ENCODE assay signal across 18 cellular contexts in the genomic region with DNA sequence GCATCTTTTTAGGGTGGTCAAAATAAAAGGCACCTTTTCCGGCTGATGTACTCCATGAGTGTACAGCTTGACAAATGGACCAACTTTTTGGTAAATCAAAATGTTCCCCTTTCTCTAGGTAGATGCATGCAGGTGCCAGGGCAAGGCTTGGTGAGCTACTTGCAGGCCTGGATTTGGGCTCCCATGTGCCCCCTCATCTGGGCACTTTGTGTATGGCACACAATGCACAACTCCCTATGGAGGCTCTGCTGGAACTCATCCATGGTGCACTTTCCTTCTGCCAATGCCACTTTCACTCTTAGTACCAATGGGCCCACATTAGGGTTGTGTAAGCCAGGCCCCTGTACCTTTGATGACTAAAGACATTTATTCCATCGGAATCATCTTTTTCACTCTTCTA.
A peak's percentile ranks its signal among the peaks of the same experiment; 100 is the strongest.
DNase-seq lines count a peak whose midpoint lies in the region; ATAC-seq, FAIRE-seq and TF ChIP-seq lines count a peak whose summit lies in the region.
"Had no signal": no experiment of that assay in that cellular context is flagged by ENCODE, and none has a peak within 500 bp of the region (broad histone marks: within the 10 kb centered on the region; RNA-seq: fewer than 3 reads in every experiment).

No MANE protein-coding gene starts in this region.

- H3K4me3 ChIP-seq in HepG2 (replicated peaks in 1 of 3; ENCODE audit: insufficient read depth in 1 of 3, low read depth in 2 of 3, low read length in 3 of 3) (no peak overlapping the region), right lobe of liver (no peak overlapping the region)
- H3K4me3 ChIP-seq: dorsolateral prefrontal cortex, ovary had no signal

- no peak overlapping the region for H2AFZ ChIP-seq in HepG2 (ENCODE audit: low read length)

- DNase-seq in HepG2 (ENCODE audit: low spot score) (no peak), right lobe of liver (no peak), HT1080 (ENCODE audit: low read depth) (peak; percentile 11), SK-MEL-5 (ENCODE audit: low read depth, low spot score) (peak; percentile 61), type B pancreatic cell (ENCODE audit: extremely low spot score, unreplicated experiment) (no peak), Calu3 (no peak)
- DNase-seq: activated CD4-positive, CD25-positive, alpha-beta regulatory T cell; AML-193; dorsolateral prefrontal cortex; NCI-H1105; NCI-H2227 treated with DMSO at 0.1 percent for 48 hours; ovary; small intestine; stimulated activated naive CD4-positive, alpha-beta T cell treated with Interleukin-2 at 50 U/mL for 16 hours had no signal

- BruUV-seq in HepG2 (replicated peaks; lab: Mats Ljungman, UMichigan) (no TSS peak), Calu3 (replicated peaks; lab: Mats Ljungman, UMichigan) (no TSS peak)

- no peaks in the 10 kb centered on the region for H3K4me1 Mint-ChIP-seq in type B pancreatic cell (ENCODE audit: unreplicated experiment)
- no peaks in the 10 kb centered on the region for H3K4me1 Mint-ChIP-seq in Calu3 (ENCODE audit: low read depth, unreplicated experiment)

- ATAC-seq in HepG2 (no peak; the same call in 2 of the 3 replicates), right lobe of liver (no peak), GM18858 (IDR thresholded peaks at IDR 0.05; ENCODE audit: unreplicated experiment) (no peak), GM19324 (IDR thresholded peaks at IDR 0.05; ENCODE audit: low FRiP score, unreplicated experiment) (no peak)

- CTCF ChIA-PET in HepG2 (lab: Yijun Ruan, JAX; ENCODE audit: low intra/inter-chr PET ratio, low total read pairs) (no interaction called here), Calu3 (lab: Charles Lee) (no interaction called here)

- no peaks in the 10 kb centered on the region for H3K27me3 Mint-ChIP-seq in type B pancreatic cell
- H3K27me3 Mint-ChIP-seq in Calu3 (ENCODE audit: unreplicated experiment) = no peaks in the 10 kb centered on the region

- H3K9me3 ChIP-seq in HepG2 (ENCODE audit: low read length) (no peaks in the 10 kb centered on the region), right lobe of liver (no peaks in the 10 kb centered on the region)
- H3K9me3 ChIP-seq: ovary had no signal

- H3K36me3 ChIP-seq in HepG2 (replicated peaks in 1 of 2; ENCODE audit: control insufficient read depth in 1 of 2, insufficient read depth in 2 of 2, low read length in 2 of 2) = no peaks in the 10 kb centered on the region
- H3K36me3 ChIP-seq in right lobe of liver = no peaks in the 10 kb centered on the region
- H3K36me3 ChIP-seq: ovary had no signal

- no peaks in the 10 kb centered on the region for H4K20me1 ChIP-seq in HepG2 (ENCODE audit: insufficient read depth, low read length)

- H3K27me3 ChIP-seq in HepG2 (ENCODE audit: control insufficient read depth in 1 of 2, insufficient read depth in 2 of 2, low read length in 2 of 2) (no peaks in the 10 kb centered on the region), right lobe of liver (no peaks in the 10 kb centered on the region)
- H3K27me3 ChIP-seq: ovary had no signal

- peaks cover 2% of the 10 kb centered on the region for H3K9me3 Mint-ChIP-seq in type B pancreatic cell
- H3K9me3 Mint-ChIP-seq in Calu3 (ENCODE audit: low read depth, unreplicated experiment) = no peaks in the 10 kb centered on the region

- TF ChIP-seq RAD21 in HepG2 (CRISPR knock-in tag; IDR thresholded peaks at IDR 0.05) = no peak

- no peak overlapping the region for H3K4me2 ChIP-seq in HepG2 (ENCODE audit: low read depth, low read length)

- in situ Hi-C loops in HepG2 (cut with HindIII; ENCODE audit: extremely low pct_ligation_motif_present, low pct_unique_long_range_greater_than_20kb) = no loop called here
- in situ Hi-C loops in SK-MEL-5 (cut with HindIII; ENCODE audit: low pct_unique_long_range_greater_than_20kb, low sequenced_read_pairs) = no loop called here

- 0% methylated on average over 2 of the region's 2 CpGs for WGBS in HepG2 (ENCODE audit: low lambda C conversion rate)
- 71% methylated on average over 2 of the region's 2 CpGs for WGBS in right lobe of liver (ENCODE audit: insufficient coverage, low coverage, low lambda C conversion rate, missing lambda C conversion rate)

- H3K9ac ChIP-seq in HepG2 (ENCODE audit: insufficient read depth, low read depth, low read length) = no peak overlapping the region

- TF ChIP-seq EP300 in HepG2 (IDR thresholded peaks at IDR 0.05; ENCODE audit: low read depth in 2 of 2, low read length in 2 of 2) (no peak), HepG2 (CRISPR knock-in tag; IDR thresholded peaks at IDR 0.05; ENCODE audit: borderline replicate concordance) (no peak)

- POLR2A ChIA-PET in HepG2 (lab: Yijun Ruan, JAX) = no interaction called here

- intact Hi-C loops in HepG2 (cut with micrococcal nuclease; ENCODE audit: unreplicated experiment) (loop anchor here (2.0 kb wide), 1 partner anchor 314 kb away; no protein-coding TSS in a partner anchor), right lobe of liver (cut with DNase I) (no loop called here), Calu3 (cut with micrococcal nuclease; ENCODE audit: unreplicated experiment) (no loop called here)

- 0 out of 2 replicates have a peak, but pooled peaks have one; percentile 8 for TF ChIP-seq CTCF in HepG2 (CRISPR knock-in tag; IDR thresholded peaks at IDR 0.05)
- TF ChIP-seq CTCF in right lobe of liver (IDR thresholded peaks at IDR 0.05) = no peak
- TF ChIP-seq CTCF in type B pancreatic cell (conservative IDR thresholded peaks at IDR 0.05) = peak; percentile 31
- TF ChIP-seq CTCF in Calu3 (IDR thresholded peaks at IDR 0.05; ENCODE audit: unreplicated experiment) = no peak

- H3K27ac ChIP-seq in HepG2 (ENCODE audit: extremely low read length, insufficient read depth, low read length) (no peak overlapping the region), right lobe of liver (no peak overlapping the region)
- H3K27ac ChIP-seq: dorsolateral prefrontal cortex, ovary had no signal

- no peak overlapping the region for H3K27ac Mint-ChIP-seq in type B pancreatic cell
- H3K27ac Mint-ChIP-seq in Calu3 (ENCODE audit: unreplicated experiment) = no peak overlapping the region
- H3K27ac Mint-ChIP-seq: activated naive CD8-positive, alpha-beta T cell had no signal

- FAIRE-seq in HepG2 (lab: Jason Lieb, UNC) = no peak
- FAIRE-seq: small intestine, urothelium cell line had no signal

- TF ChIP-seq POLR2A in HepG2 (IDR thresholded peaks at IDR 0.05; ENCODE audit: insufficient read depth in 1 of 2, low read depth in 2 of 2, low read length in 2 of 2) = no peak
- TF ChIP-seq POLR2A in right lobe of liver (IDR thresholded peaks at IDR 0.05) = no peak

- H3K4me1 ChIP-seq in HepG2 (ENCODE audit: insufficient read depth, low read length) (no peaks in the 10 kb centered on the region), right lobe of liver (no peaks in the 10 kb centered on the region)

- H3K4me3 Mint-ChIP-seq in type B pancreatic cell (no peak overlapping the region), Calu3 (ENCODE audit: low read depth, unreplicated experiment) (no peak overlapping the region)
- H3K4me3 Mint-ChIP-seq: activated naive CD8-positive, alpha-beta T cell had no signal

- no peaks in the 10 kb centered on the region for H3K36me3 Mint-ChIP-seq in type B pancreatic cell
- H3K36me3 Mint-ChIP-seq in Calu3 (ENCODE audit: insufficient read depth, unreplicated experiment) = no peaks in the 10 kb centered on the region
- H3K36me3 Mint-ChIP-seq: activated naive CD8-positive, alpha-beta T cell had no signal

- no peaks in the 10 kb centered on the region for H3K79me2 ChIP-seq in HepG2 (ENCODE audit: insufficient read depth, low read length)

TF ChIP-seq in HepG2, 621 proteins besides CTCF, POLR2A, EP300 and RAD21:
- TF ChIP-seq PCBP2 (optimal IDR thresholded peaks at IDR 0.05; ENCODE audit: low read depth, low read length, poor library complexity, severe bottlenecking) (no peak), DR1 (CRISPR knock-in tag; IDR thresholded peaks at IDR 0.05) (no peak), HOXA7 (CRISPR knock-in tag; IDR thresholded peaks at IDR 0.05) (no peak), CAMTA2 (CRISPR knock-in tag; IDR thresholded peaks at IDR 0.05; ENCODE audit: borderline replicate concordance) (no peak), KAT8 (CRISPR knock-in tag; IDR thresholded peaks at IDR 0.05) (no peak)
- TF ChIP-seq, protein P1, sequence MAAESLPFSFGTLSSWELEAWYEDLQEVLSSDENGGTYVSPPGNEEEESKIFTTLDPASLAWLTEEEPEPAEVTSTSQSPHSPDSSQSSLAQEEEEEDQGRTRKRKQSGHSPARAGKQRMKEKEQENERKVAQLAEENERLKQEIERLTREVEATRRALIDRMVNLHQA (CRISPR knock-in tag; IDR thresholded peaks at IDR 0.05) = no peak
- TF ChIP-seq, protein P2, sequence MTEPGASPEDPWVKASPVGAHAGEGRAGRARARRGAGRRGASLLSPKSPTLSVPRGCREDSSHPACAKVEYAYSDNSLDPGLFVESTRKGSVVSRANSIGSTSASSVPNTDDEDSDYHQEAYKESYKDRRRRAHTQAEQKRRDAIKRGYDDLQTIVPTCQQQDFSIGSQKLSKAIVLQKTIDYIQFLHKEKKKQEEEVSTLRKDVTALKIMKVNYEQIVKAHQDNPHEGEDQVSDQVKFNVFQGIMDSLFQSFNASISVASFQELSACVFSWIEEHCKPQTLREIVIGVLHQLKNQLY (CRISPR knock-in tag; IDR thresholded peaks at IDR 0.05) = no peak
- TF ChIP-seq, protein P3, sequence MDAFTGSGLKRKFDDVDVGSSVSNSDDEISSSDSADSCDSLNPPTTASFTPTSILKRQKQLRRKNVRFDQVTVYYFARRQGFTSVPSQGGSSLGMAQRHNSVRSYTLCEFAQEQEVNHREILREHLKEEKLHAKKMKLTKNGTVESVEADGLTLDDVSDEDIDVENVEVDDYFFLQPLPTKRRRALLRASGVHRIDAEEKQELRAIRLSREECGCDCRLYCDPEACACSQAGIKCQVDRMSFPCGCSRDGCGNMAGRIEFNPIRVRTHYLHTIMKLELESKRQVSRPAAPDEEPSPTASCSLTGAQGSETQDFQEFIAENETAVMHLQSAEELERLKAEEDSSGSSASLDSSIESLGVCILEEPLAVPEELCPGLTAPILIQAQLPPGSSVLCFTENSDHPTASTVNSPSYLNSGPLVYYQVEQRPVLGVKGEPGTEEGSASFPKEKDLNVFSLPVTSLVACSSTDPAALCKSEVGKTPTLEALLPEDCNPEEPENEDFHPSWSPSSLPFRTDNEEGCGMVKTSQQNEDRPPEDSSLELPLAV (CRISPR knock-in tag; conservative IDR thresholded peaks at IDR 0.05; ENCODE audit: low read depth) = no peak

Comparison
In these comparisons a context has a peak if more than half of its experiments do, and no peak if none do; other contexts are left out.
1. CTCF ChIP-seq: peak in HepG2 (single experiment) and type B pancreatic cell (single experiment); none in right lobe of liver (0 of 4) and Calu3 (single experiment).
2. DNase-seq: peak in HT1080 (single experiment) and SK-MEL-5 (single experiment); none in HepG2 (single experiment), right lobe of liver (0 of 3), type B pancreatic cell (single experiment) and Calu3 (single experiment).